ENCODE assay signal across 8 cellular contexts in genomic region chr6:90611543-90611864, GRCh38. TPM values are rescaled to one million over a fixed set of nuclear protein-coding genes. Genes with fewer than 3 reads are reported as not detected.
A peak's percentile ranks its signal among the peaks of the same experiment; 100 is the strongest.
DNase-seq lines count a peak whose midpoint lies in the region; ATAC-seq and TF ChIP-seq lines count a peak whose summit lies in the region.

No MANE protein-coding gene starts in this region.

- intact Hi-C loops in dorsolateral prefrontal cortex (cut with DNase I): no loop called here

- H3K4me3 ChIP-seq in BE2C (ENCODE audit: low read depth, low read length) (peak overlapping the region; percentile 60), KMS-11 (IDR thresholded peaks at IDR 0.05; ENCODE audit: insufficient read depth, low read depth, low read length) (no peak overlapping the region), dorsolateral prefrontal cortex (peak overlapping the region; percentile 54 to 86 (median 72)), neural cell (ENCODE audit: low read length) (peak overlapping the region; percentile 65)

- H3K9me3 ChIP-seq in BE2C (no peaks in the 10 kb centered on the region), neural cell (ENCODE audit: low read length) (no peaks in the 10 kb centered on the region)

- no peak for TF ChIP-seq EP300 in neural cell (conservative IDR thresholded peaks at IDR 0.05; ENCODE audit: poor library complexity, severe bottlenecking)

- TF ChIP-seq RAD21 in neural cell (conservative IDR thresholded peaks at IDR 0.05): no peak

- H3F3A ChIP-seq in neural cell (ENCODE audit: insufficient read depth, low read length, poor library complexity, severe bottlenecking): peaks cover 6% of the 10 kb centered on the region

- H3K4me1 ChIP-seq in BE2C (no peaks in the 10 kb centered on the region), KMS-11 (ENCODE audit: low read depth, poor library complexity, severe bottlenecking) (peaks cover 3% of the 10 kb centered on the region)

- TF ChIP-seq CTCF in BE2C (IDR thresholded peaks at IDR 0.05; ENCODE audit: low read depth, low read length): 0 out of 2 replicates have a peak, but pooled peaks have one; percentile 19
- no peak for TF ChIP-seq CTCF in KMS-11 (conservative IDR thresholded peaks at IDR 0.05; ENCODE audit: low read depth, low read length)
- peak in 9 of 56 donors; percentile 11 to 51 (median 26) for TF ChIP-seq CTCF in dorsolateral prefrontal cortex (IDR thresholded peaks at IDR 0.05 in 54 of 56, conservative IDR thresholded peaks at IDR 0.05 in 2 of 56; ENCODE audit: low read depth in 1 of 56, partially characterized antibody in 56 of 56)
- TF ChIP-seq CTCF in neural cell (IDR thresholded peaks at IDR 0.05; ENCODE audit: poor library complexity, severe bottlenecking): peak; percentile 51

- no peaks in the 10 kb centered on the region for H3K9me2 ChIP-seq in neural cell (ENCODE audit: insufficient read depth, low read length)

- H3K79me2 ChIP-seq in KMS-11 (ENCODE audit: insufficient read depth, low read depth) (no peaks in the 10 kb centered on the region), neural cell (replicated peaks; ENCODE audit: insufficient read depth, low read length) (no peaks in the 10 kb centered on the region)

- H2AFZ ChIP-seq in KMS-11 (ENCODE audit: low read depth): peak overlapping the region; percentile 83
- H2AFZ ChIP-seq in neural cell (ENCODE audit: low read depth, low read length): no peak overlapping the region

- H3K9ac ChIP-seq in KMS-11: peak overlapping the region; percentile 72; the same call in 1 of the 2 replicates
- peak overlapping the region; percentile 51 for H3K9ac ChIP-seq in neural cell (ENCODE audit: low read length)

- no peak for DNase-seq in BE2C
- DNase-seq in dorsolateral prefrontal cortex: no peak
- no peak for DNase-seq in central memory CD4-positive, alpha-beta T cell
- no peak for DNase-seq in NCI-H748 treated with DMSO at 0.1 percent for 48 hours (lab: John Stamatoyannopoulos, UW)

- H3K27me3 ChIP-seq in BE2C (peaks cover 67% of the 10 kb centered on the region), KMS-11 (ENCODE audit: insufficient read depth, low read depth) (no peaks in the 10 kb centered on the region), dorsolateral prefrontal cortex (peaks cover 0 to 16% (median 0%) of the 10 kb centered on the region in 45 donors), neural cell (ENCODE audit: insufficient read depth, low read depth, low read length) (peaks cover 14% of the 10 kb centered on the region)

- H3K36me3 ChIP-seq in BE2C: no peaks in the 10 kb centered on the region
- H3K36me3 ChIP-seq in KMS-11 (ENCODE audit: insufficient read depth): no peaks in the 10 kb centered on the region
- no peaks in the 10 kb centered on the region for H3K36me3 ChIP-seq in neural cell (ENCODE audit: insufficient read depth, low read length)

- H3K4me2 ChIP-seq in KMS-11 (peak overlapping the region; percentile 51; the same call in 1 of the 2 replicates), neural cell (ENCODE audit: low read length) (peak overlapping the region; percentile 20)

- H3K27ac ChIP-seq in KMS-11 (0 out of 2 replicates have a peak overlapping the region, but pooled peaks have one; percentile 24), dorsolateral prefrontal cortex (peak overlapping the region in 56 of 59 donors; percentile 57 to 97 (median 91)), neural cell (ENCODE audit: low read length) (peak overlapping the region; percentile 61)

- no peak for ATAC-seq in GM18498 (IDR thresholded peaks at IDR 0.05; ENCODE audit: unreplicated experiment)
- ATAC-seq in HG03520 (IDR thresholded peaks at IDR 0.05; ENCODE audit: unreplicated experiment): no peak

- H4K20me1 ChIP-seq in KMS-11 (ENCODE audit: insufficient read depth): no peaks in the 10 kb centered on the region
- no peaks in the 10 kb centered on the region for H4K20me1 ChIP-seq in neural cell (ENCODE audit: insufficient read depth)

TF ChIP-seq in neural cell, 6 proteins besides CTCF, POLR2A, EP300 and RAD21:
- TF ChIP-seq REST (IDR thresholded peaks at IDR 0.05; ENCODE audit: borderline replicate concordance) (no peak), MXI1 (conservative IDR thresholded peaks at IDR 0.05; ENCODE audit: poor library complexity, severe bottlenecking) (no peak)

RNA-seq across cellular contexts. Expression of gene MAP3K7, which starts 24.6 kb away (rescaled TPM):
- polyA plus RNA-seq in BE2C (2012; ENCODE audit: insufficient read depth, insufficient read length, low read depth): 20.5 TPM
- total RNA-seq in dorsolateral prefrontal cortex: 10 to 100 TPM; 23.8 to 46.7 (median 36.9) TPM
- polyA plus RNA-seq in neural cell: 66.1 and 71.6 TPM in 2 replicates
- polyA minus RNA-seq in neural cell: 80.3 and 89.4 TPM in 2 replicates

Comparison
In these comparisons a context has a peak if more than half of its experiments do, and no peak if none do; other contexts are left out.
1. H3K27ac ChIP-seq: peak in every context shown above with its lines; median percentile 91 in dorsolateral prefrontal cortex; 61 in neural cell; 24 in KMS-11.